In the genomic region with DNA sequence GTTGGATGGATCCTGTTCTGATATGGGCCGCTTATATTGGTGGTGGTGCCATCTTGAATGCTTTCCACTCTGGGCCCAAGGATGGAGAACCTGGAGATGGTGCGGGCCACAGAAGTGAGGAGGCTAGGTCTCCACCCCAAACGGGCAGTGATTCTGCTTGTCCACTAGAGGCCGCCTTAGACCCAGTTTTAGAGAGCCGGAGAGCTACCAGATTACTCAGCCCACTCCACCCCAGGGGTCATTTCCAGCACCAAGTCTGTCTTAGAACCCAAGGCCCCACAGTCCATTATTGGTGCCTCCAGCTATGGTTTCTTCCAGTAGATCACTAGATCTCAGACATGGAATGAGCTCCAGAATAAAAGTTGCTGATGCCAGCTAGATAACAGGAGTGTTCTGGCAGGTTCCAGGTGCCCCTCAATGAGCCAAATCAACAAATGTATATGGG, we compare ENCODE assay signal across 9 cellular contexts. TPM values are rescaled to one million over a fixed set of nuclear protein-coding genes. Genes with fewer than 3 reads are reported as not detected.
DNase-seq lines count a peak whose midpoint lies in the region; ATAC-seq, FAIRE-seq and TF ChIP-seq lines count a peak whose summit lies in the region.
"Had no signal": no experiment of that assay in that cellular context is flagged by ENCODE, and none has a peak within 500 bp of the region (broad histone marks: within the 10 kb centered on the region; RNA-seq: fewer than 3 reads in every experiment).

No MANE protein-coding gene starts in this region.

- H3K9me2 ChIP-seq in GM23338 (ENCODE audit: insufficient read depth), result no peaks in the 10 kb centered on the region

- H3K36me3 Mint-ChIP-seq in GM23338 (ENCODE audit: low read depth), result no peaks in the 10 kb centered on the region

- H3K79me2 ChIP-seq in DND-41 (ENCODE audit: insufficient read depth, low read length) (no peaks in the 10 kb centered on the region), GM23338 (replicated peaks; ENCODE audit: insufficient read depth) (no peaks in the 10 kb centered on the region)

- H3K36me3 ChIP-seq in DND-41 (ENCODE audit: insufficient read depth, low read length) (no peaks in the 10 kb centered on the region), GM23338 (ENCODE audit: insufficient read depth) (no peaks in the 10 kb centered on the region), WERI-Rb-1 (no peaks in the 10 kb centered on the region), bronchial epithelial cell (ENCODE audit: control insufficient read depth, insufficient read depth, low read length) (no peaks in the 10 kb centered on the region), kidney (ENCODE audit: control insufficient read depth in 1 of 2, insufficient read depth in 2 of 2, low read length in 2 of 2) (no peaks in the 10 kb centered on the region)

- no peak overlapping the region for H3K4me2 ChIP-seq in DND-41 (ENCODE audit: insufficient read depth, low read length)
- H3K4me2 ChIP-seq in GM23338, result no peak overlapping the region

- no peaks in the 10 kb centered on the region for H3K4me1 ChIP-seq in DND-41 (ENCODE audit: insufficient read depth, low read length)
- H3K4me1 ChIP-seq in GM23338 (ENCODE audit: insufficient read depth), result peaks cover 11% of the 10 kb centered on the region; the same call in 1 of the 2 replicates
- peaks cover 22 to 23% of the 10 kb centered on the region in 2 donors for H3K4me1 ChIP-seq in kidney (ENCODE audit: control insufficient read depth in 1 of 2, insufficient read depth in 1 of 2, low read depth in 1 of 2, low read length in 2 of 2)

- peak; percentile 93 for TF ChIP-seq CTCF in DND-41 (IDR thresholded peaks at IDR 0.05; ENCODE audit: borderline replicate concordance, extremely low read depth, low read length, poor library complexity, severe bottlenecking)
- peak; percentile 89 to 97 for TF ChIP-seq CTCF in GM23338 (conservative IDR thresholded peaks at IDR 0.05; ENCODE audit: low read depth in 2 of 2)
- TF ChIP-seq CTCF in WERI-Rb-1 (IDR thresholded peaks at IDR 0.05; ENCODE audit: low read depth, low read length), result peak; percentile 87
- peak; percentile 89 for TF ChIP-seq CTCF in bronchial epithelial cell (IDR thresholded peaks at IDR 0.05; ENCODE audit: insufficient read depth, low read length, severe bottlenecking)
- peak; percentile 93 for TF ChIP-seq CTCF in kidney (IDR thresholded peaks at IDR 0.05; ENCODE audit: borderline replicate concordance, extremely low read depth, insufficient read depth)

- ATAC-seq in DND-41 (ENCODE audit: insufficient read depth, low read depth), result peak; percentile 97
- ATAC-seq in GM23338, result peak; percentile 96

- H3K4me3 ChIP-seq in DND-41 (ENCODE audit: low read depth in 1 of 2, low read length in 2 of 2) (no peak overlapping the region), GM23338 (no peak overlapping the region), WERI-Rb-1 (ENCODE audit: low read depth, low read length) (no peak overlapping the region), bronchial epithelial cell (ENCODE audit: low read depth, low read length) (no peak overlapping the region), kidney (ENCODE audit: low read length in 2 of 2) (no peak overlapping the region)

- H2AFZ ChIP-seq in DND-41 (ENCODE audit: low read depth, low read length), result no peak overlapping the region
- H2AFZ ChIP-seq in GM23338, result no peak overlapping the region

- no peaks in the 10 kb centered on the region for H3K27me3 ChIP-seq in DND-41 (ENCODE audit: insufficient read depth, low read length, poor library complexity)
- H3K27me3 ChIP-seq in GM23338 (ENCODE audit: insufficient read depth), result no peaks in the 10 kb centered on the region
- H3K27me3 ChIP-seq in WERI-Rb-1 (ENCODE audit: insufficient read depth, low read depth, severe bottlenecking), result no peaks in the 10 kb centered on the region
- H3K27me3 ChIP-seq in bronchial epithelial cell (ENCODE audit: control insufficient read depth, insufficient read depth, low read length), result no peaks in the 10 kb centered on the region

- no peaks in the 10 kb centered on the region for H4K20me1 ChIP-seq in DND-41 (ENCODE audit: insufficient read depth, low read length)
- H4K20me1 ChIP-seq in GM23338 (replicated peaks; ENCODE audit: insufficient read depth), result no peaks in the 10 kb centered on the region; the same call in 1 of the 2 replicates

- no peak overlapping the region for H3K27ac Mint-ChIP-seq in GM23338

- H3K4me3 Mint-ChIP-seq in GM23338, result no peak overlapping the region

- intact Hi-C loops in kidney (cut with DNase I), result loop anchor here (10.0 kb wide), 1 partner anchor 59 kb away; no protein-coding TSS in a partner anchor

- no peaks in the 10 kb centered on the region for H3F3A ChIP-seq in GM23338 (replicated peaks; ENCODE audit: low read depth)

- H3K9ac ChIP-seq in DND-41 (ENCODE audit: low read depth, low read length), result no peak overlapping the region
- no peak overlapping the region for H3K9ac ChIP-seq in kidney (ENCODE audit: low read length in 2 of 2)

- DNase-seq in DND-41, result peak; percentile 68
- peak; percentile 91 for DNase-seq in GM23338 (ENCODE audit: low spot score)
- DNase-seq in NCI-H146 (lab: John Stamatoyannopoulos, UW), result peak; percentile 69
- peak; percentile 74 for DNase-seq in WERI-Rb-1
- DNase-seq in bronchial epithelial cell (ENCODE audit: low read depth), result peak; percentile 72
- DNase-seq in kidney, result peak; percentile 78
- peak in 2 of 3 donors; percentile 49 to 75 for DNase-seq in stimulated activated CD4-positive, alpha-beta T cell treated with anti-CD3 and anti-CD28 coated beads, Interleukin-12 subunit alpha, Interleukin-12 subunit beta, amount 100 ng/mL, for 48 hours (ENCODE audit: low read depth in 2 of 3, low spot score in 1 of 3)
- no peak for DNase-seq in middle frontal gyrus (ENCODE audit: extremely low spot score, low spot score)

- peaks cover 12% of the 10 kb centered on the region for H3K4me1 Mint-ChIP-seq in GM23338

- H3K9me3 Mint-ChIP-seq in GM23338, result no peaks in the 10 kb centered on the region

- H3K27me3 Mint-ChIP-seq in GM23338 (ENCODE audit: insufficient read depth, low read depth, poor library complexity), result peaks cover 2% of the 10 kb centered on the region

- no peak overlapping the region for H3K27ac ChIP-seq in DND-41 (ENCODE audit: low read length)
- H3K27ac ChIP-seq in GM23338 (ENCODE audit: low read depth), result no peak overlapping the region
- H3K27ac ChIP-seq in WERI-Rb-1, result no peak overlapping the region
- peak overlapping the region in 1 of 2 donors; percentile 10 for H3K27ac ChIP-seq in kidney (ENCODE audit: low read depth in 2 of 2, low read length in 2 of 2)

- FAIRE-seq in bronchial epithelial cell (lab: Jason Lieb, UNC) (no peak), kidney (lab: Jason Lieb, UNC) (no peak)
- FAIRE-seq: frontal cortex had no signal

- H3K9me3 ChIP-seq in DND-41 (ENCODE audit: insufficient read depth, low read length, severe bottlenecking) (no peaks in the 10 kb centered on the region), WERI-Rb-1 (ENCODE audit: severe bottlenecking) (no peaks in the 10 kb centered on the region), kidney (ENCODE audit: control insufficient read depth in 1 of 2, low read length in 2 of 2) (no peaks in the 10 kb centered on the region)

TF ChIP-seq in GM23338, 12 proteins besides CTCF, POLR2A, EP300 and RAD21 (continues in another document):
- TF ChIP-seq EZH2 (IDR thresholded peaks at IDR 0.05; ENCODE audit: low read depth, unreplicated experiment) (no peak), POLR2AphosphoS5 (IDR thresholded peaks at IDR 0.05; ENCODE audit: low read depth) (no peak), ZNF114 (CRISPR knock-in tag; IDR thresholded peaks at IDR 0.05) (0 out of 2 replicates have a peak, but pooled peaks have one; percentile 46)
- TF ChIP-seq, protein P1, sequence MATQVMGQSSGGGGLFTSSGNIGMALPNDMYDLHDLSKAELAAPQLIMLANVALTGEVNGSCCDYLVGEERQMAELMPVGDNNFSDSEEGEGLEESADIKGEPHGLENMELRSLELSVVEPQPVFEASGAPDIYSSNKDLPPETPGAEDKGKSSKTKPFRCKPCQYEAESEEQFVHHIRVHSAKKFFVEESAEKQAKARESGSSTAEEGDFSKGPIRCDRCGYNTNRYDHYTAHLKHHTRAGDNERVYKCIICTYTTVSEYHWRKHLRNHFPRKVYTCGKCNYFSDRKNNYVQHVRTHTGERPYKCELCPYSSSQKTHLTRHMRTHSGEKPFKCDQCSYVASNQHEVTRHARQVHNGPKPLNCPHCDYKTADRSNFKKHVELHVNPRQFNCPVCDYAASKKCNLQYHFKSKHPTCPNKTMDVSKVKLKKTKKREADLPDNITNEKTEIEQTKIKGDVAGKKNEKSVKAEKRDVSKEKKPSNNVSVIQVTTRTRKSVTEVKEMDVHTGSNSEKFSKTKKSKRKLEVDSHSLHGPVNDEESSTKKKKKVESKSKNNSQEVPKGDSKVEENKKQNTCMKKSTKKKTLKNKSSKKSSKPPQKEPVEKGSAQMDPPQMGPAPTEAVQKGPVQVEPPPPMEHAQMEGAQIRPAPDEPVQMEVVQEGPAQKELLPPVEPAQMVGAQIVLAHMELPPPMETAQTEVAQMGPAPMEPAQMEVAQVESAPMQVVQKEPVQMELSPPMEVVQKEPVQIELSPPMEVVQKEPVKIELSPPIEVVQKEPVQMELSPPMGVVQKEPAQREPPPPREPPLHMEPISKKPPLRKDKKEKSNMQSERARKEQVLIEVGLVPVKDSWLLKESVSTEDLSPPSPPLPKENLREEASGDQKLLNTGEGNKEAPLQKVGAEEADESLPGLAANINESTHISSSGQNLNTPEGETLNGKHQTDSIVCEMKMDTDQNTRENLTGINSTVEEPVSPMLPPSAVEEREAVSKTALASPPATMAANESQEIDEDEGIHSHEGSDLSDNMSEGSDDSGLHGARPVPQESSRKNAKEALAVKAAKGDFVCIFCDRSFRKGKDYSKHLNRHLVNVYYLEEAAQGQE (IDR thresholded peaks at IDR 0.05; ENCODE audit: unreplicated experiment), result no peak

RNA-seq across cellular contexts. Expression of a gene that starts 11.8 kb away (rescaled TPM):
- total RNA-seq in GM23338 (2014; rRNA removed; shearing (Covaris generic)), result 32.8 and 34.1 TPM in 2 replicates
- 30.1 and 30.6 TPM in 2 replicates for polyA plus RNA-seq in GM23338 (2016; fragmentation: Nextera tagmentation; extraction: Ambion mirVana)
- total RNA-seq in bronchial epithelial cell, result 13.4 and 16.5 TPM in 2 replicates
- 29.1 TPM for total RNA-seq in kidney
- polyA plus RNA-seq in kidney (ENCODE audit: insufficient read depth, low read depth, low replicate concordance), result 21.0 TPM

RNA-seq across cellular contexts. Expression of a gene that starts 24.8 kb away (rescaled TPM):
- 13.3 and 14.5 TPM in 2 replicates for total RNA-seq in GM23338 (2014; rRNA removed; shearing (Covaris generic))
- 17.5 and 18.0 TPM in 2 replicates for polyA plus RNA-seq in GM23338 (2016; fragmentation: Nextera tagmentation; extraction: Ambion mirVana)
- 26.3 and 30.0 TPM in 2 replicates for total RNA-seq in bronchial epithelial cell
- 40.8 TPM for total RNA-seq in kidney
- polyA plus RNA-seq in kidney (ENCODE audit: insufficient read depth, low read depth, low replicate concordance), result 82.5 TPM
